In genomic region chr19:14031719-14032480, GRCh38 we compare ENCODE assay signal across 8 cellular contexts. TPM values are rescaled to one million over a fixed set of nuclear protein-coding genes. Genes with fewer than 3 reads are reported as not detected.
DNase-seq lines count a peak whose midpoint lies in the region; ATAC-seq and TF ChIP-seq lines count a peak whose summit lies in the region.

IL27RA (plus strand) TSS chr19:14031762; CDS start chr19:14031873, 111 bp downstream.

- ATAC-seq in left lung (peak; percentile 91), GM21717 (IDR thresholded peaks at IDR 0.05; ENCODE audit: unreplicated experiment) (no peak)

- peak; percentile 60 to 63 for TF ChIP-seq CTCF in left lung (IDR thresholded peaks at IDR 0.05)

- H3K36me3 ChIP-seq in H7 (replicated peaks; ENCODE audit: control insufficient read depth, insufficient read depth, low read length): no peaks in the 10 kb centered on the region
- no peaks in the 10 kb centered on the region for H3K36me3 ChIP-seq in left lung

- H3K27ac ChIP-seq in left lung: peak within 1 kb of the TSS; percentile 70 to 89

- H3K4me3 ChIP-seq in H7 (ENCODE audit: insufficient read depth, low read depth, low read length) (peak within 1 kb of the TSS; percentile 85), left lung (peak within 1 kb of the TSS; percentile 58 to 67)

- DNase-seq in DMS79 treated with DMSO at 0.1 percent for 48 hours (lab: John Stamatoyannopoulos, UW): peak; percentile 33
- peak; percentile 85 for DNase-seq in H7
- peak; percentile 56 to 67 for DNase-seq in NCI-H2081 (lab: John Stamatoyannopoulos, UW)
- DNase-seq in activated CD4-positive, CD25-positive, alpha-beta regulatory T cell treated with anti-CD3 and anti-CD28 coated beads, Interleukin-2, amount 50 U/mL, for 72 hours: peak; percentile 77
- DNase-seq in cerebellum (ENCODE audit: low spot score): peak; percentile 57
- DNase-seq in left lung: peak; percentile 77 to 91
- peak; percentile 69 to 80 for DNase-seq in stimulated activated CD4-positive, alpha-beta T cell treated with anti-CD3 and anti-CD28 coated beads, Interleukin-4, amount 100 ng/mL, for 4 hours

- intact Hi-C loops in left lung (cut with DNase I): loop anchor here in 1 of 2 donors (10.0 kb wide), 1 partner anchor 147 kb away; no protein-coding TSS in a partner anchor

- H3K27me3 ChIP-seq in H7 (ENCODE audit: control insufficient read depth, insufficient read depth, low read length): peaks cover 15% of the 10 kb centered on the region
- H3K27me3 ChIP-seq in left lung: peaks cover 0 to 21% of the 10 kb centered on the region in 2 donors

- H3K4me1 ChIP-seq in left lung: peaks cover 0 to 29% of the 10 kb centered on the region in 2 donors

- H3K9me3 ChIP-seq in left lung: no peaks in the 10 kb centered on the region

RNA-seq across cellular contexts. Expression of gene IL27RA, which starts in this region (rescaled TPM):
- 8.8 and 10.1 TPM in 2 replicates for total RNA-seq in H7 (2014; rRNA removed; shearing (Covaris generic))
- total RNA-seq in cerebellum (1.1 TPM), left lung (10 to 100 TPM; 14.0 to 17.4 TPM)

Comparison
In these comparisons a context has a peak if more than half of its experiments do, and no peak if none do; other contexts are left out.
1. DNase-seq: peak in every context shown above with its lines; median percentile 85 in H7; 84 in left lung; 77 in activated CD4-positive, CD25-positive, alpha-beta regulatory T cell treated with anti-CD3 and anti-CD28 coated beads, Interleukin-2, amount 50 U/mL, for 72 hours; 74 in stimulated activated CD4-positive, alpha-beta T cell treated with anti-CD3 and anti-CD28 coated beads, Interleukin-4, amount 100 ng/mL, for 4 hours; 62 in NCI-H2081; 57 in cerebellum; 33 in DMS79 treated with DMSO at 0.1 percent for 48 hours.